8 cellular contexts compared by ENCODE assay signal in the genomic region with DNA sequence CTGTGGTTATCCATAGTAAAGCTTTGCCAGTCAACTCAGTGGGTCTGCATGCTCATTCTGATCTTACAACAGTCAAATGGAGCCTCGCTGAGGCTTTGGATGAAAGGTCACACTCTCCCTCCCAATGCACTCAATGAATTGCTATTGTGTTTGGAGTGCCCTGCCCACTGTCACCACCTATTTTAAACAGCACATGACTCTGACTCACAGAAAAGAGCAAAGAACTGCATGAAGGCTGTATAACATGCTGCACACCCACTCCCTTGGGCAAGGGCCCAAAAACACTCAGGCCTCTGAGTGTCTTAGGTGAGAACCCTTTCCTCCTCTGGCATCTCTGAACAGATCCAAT.
DNase-seq lines count a peak whose midpoint lies in the region; ATAC-seq, FAIRE-seq and TF ChIP-seq lines count a peak whose summit lies in the region.

No MANE protein-coding gene starts in this region.

- peaks cover 8% of the 10 kb centered on the region for H3K4me1 ChIP-seq in smooth muscle cell (ENCODE audit: low read depth)

- H3K27ac ChIP-seq in smooth muscle cell (ENCODE audit: low read depth) = peak overlapping the region; percentile 59

- H3K27me3 ChIP-seq in smooth muscle cell (ENCODE audit: low read depth) = no peaks in the 10 kb centered on the region

- no peaks in the 10 kb centered on the region for H3F3A ChIP-seq in smooth muscle cell (ENCODE audit: low read depth)

- no peaks in the 10 kb centered on the region for H4K20me1 ChIP-seq in smooth muscle cell (ENCODE audit: low read depth)

- no peak overlapping the region for H3K4me2 ChIP-seq in smooth muscle cell

- ATAC-seq in GM19395 (IDR thresholded peaks at IDR 0.05; ENCODE audit: unreplicated experiment) (no peak), HG03457 (IDR thresholded peaks at IDR 0.05; ENCODE audit: unreplicated experiment) (no peak)

- peak; percentile 48 for DNase-seq in NCI-H2107 treated with DMSO at 0.1 percent for 48 hours (lab: John Stamatoyannopoulos, UW; ENCODE audit: unreplicated experiment)
- DNase-seq in NCI-H2107 (lab: John Stamatoyannopoulos, UW) = no peak
- DNase-seq in NCI-H2029 (lab: John Stamatoyannopoulos, UW) = peak; percentile 71
- DNase-seq in fibroblast of the aortic adventitia (ENCODE audit: low read depth) = peak; percentile 81
- no peak for DNase-seq in smooth muscle cell (lab: John Stamatoyannopoulos, UW; ENCODE audit: unreplicated experiment)
- DNase-seq in RCC 7860 (ENCODE audit: low spot score) = no peak

- TF ChIP-seq CTCF in fibroblast of the aortic adventitia (IDR thresholded peaks at IDR 0.05; ENCODE audit: insufficient read depth, low read length) (no peak), smooth muscle cell (IDR thresholded peaks at IDR 0.05; ENCODE audit: borderline replicate concordance, insufficient read depth, poor library complexity, severe bottlenecking) (no peak)

- no peaks in the 10 kb centered on the region for H3K36me3 ChIP-seq in smooth muscle cell (ENCODE audit: low read depth)

- H3K9ac ChIP-seq in smooth muscle cell (ENCODE audit: low read depth) = peak overlapping the region; percentile 16

- H3K79me2 ChIP-seq in smooth muscle cell (ENCODE audit: low read depth) = no peaks in the 10 kb centered on the region

- FAIRE-seq in RCC 7860 (lab: Jason Lieb, UNC) = no peak

- 73% methylated on average over 1 of the region's 1 CpG for WGBS in smooth muscle cell (ENCODE audit: low lambda C conversion rate)

- H3K9me3 ChIP-seq in smooth muscle cell (replicated peaks; ENCODE audit: low read depth) = no peaks in the 10 kb centered on the region

- no peak overlapping the region for H3K4me3 ChIP-seq in fibroblast of the aortic adventitia (ENCODE audit: low read depth, low read length)
- no peak overlapping the region for H3K4me3 ChIP-seq in smooth muscle cell

- no peak overlapping the region for H2AFZ ChIP-seq in smooth muscle cell (ENCODE audit: low read depth)

Comparison
In these comparisons a context has a peak if more than half of its experiments do, and no peak if none do; other contexts are left out.
1. DNase-seq: peak in NCI-H2107 treated with DMSO at 0.1 percent for 48 hours (single experiment), NCI-H2029 (single experiment) and fibroblast of the aortic adventitia (single experiment); none in NCI-H2107 (single experiment), smooth muscle cell (single experiment) and RCC 7860 (single experiment).